In genomic region chr12:80648866-80649265, GRCh38 we compare ENCODE assay signal across 20 cellular contexts. TPM values are rescaled to one million over a fixed set of nuclear protein-coding genes. Genes with fewer than 3 reads are reported as not detected.
DNase-seq lines count a peak whose midpoint lies in the region; ATAC-seq lines count a peak whose summit lies in the region.
"Had no signal": no experiment of that assay in that cellular context is flagged by ENCODE, and none has a peak within 500 bp of the region (broad histone marks: within the 10 kb centered on the region; RNA-seq: fewer than 3 reads in every experiment).

No MANE protein-coding gene starts in this region.

- no peak overlapping the region for H3K4me3 Mint-ChIP-seq in naive thymus-derived CD4-positive, alpha-beta T cell
- no peak overlapping the region for H3K4me3 Mint-ChIP-seq in stimulated activated naive B cell treated with anti-CD40 and anti-IgM and Interleukin-4, amounts not matched to agents 10 μg/mL and 1 μg/mL and 100 μg/mL, for 72 hours
- H3K4me3 Mint-ChIP-seq: activated CD4-positive, alpha-beta memory T cell treated with anti-CD3 and anti-CD28 coated beads for 36 hours; H9; natural killer cell; stimulated activated effector memory CD8-positive, alpha-beta T cell treated with anti-CD3 and anti-CD28 coated beads, Interleukin-12 subunit alpha, Interleukin-12 subunit beta, amount 100 ng/mL, for 72 hours had no signal

- DNase-seq in GM04503 (ENCODE audit: low read depth) (peak; percentile 72), RPMI7951 (ENCODE audit: low read depth) (peak; percentile 11), fibroblast of gingiva (ENCODE audit: low read depth) (peak; percentile 57), skeletal muscle cell (ENCODE audit: low read depth) (peak; percentile 72)
- no peak for DNase-seq in naive thymus-derived CD4-positive, alpha-beta T cell
- no peak for DNase-seq in stimulated activated naive B cell treated with anti-CD40 and anti-IgM and Interleukin-4, amounts not matched to agents 10 μg/mL and 1 μg/mL and 100 μg/mL, for 72 hours
- DNase-seq: activated CD4-positive, alpha-beta memory T cell treated with anti-CD3 and anti-CD28 coated beads for 36 hours; aorta; effector memory CD4-positive, alpha-beta T cell; H9; heart right ventricle; left cardiac atrium; natural killer cell; NK-92 treated with Interleukin-12 subunit alpha and Interleukin-12 subunit beta, amount 100 ng/mL, for 24 hours; stimulated activated CD4-positive, alpha-beta T cell treated with anti-CD3 and anti-CD28 coated beads, Interleukin-4, amount 100 ng/mL, for 24 hours; upper lobe of right lung had no signal

- no peak for ATAC-seq in naive thymus-derived CD4-positive, alpha-beta T cell
- no peak for ATAC-seq in HG03175 (IDR thresholded peaks at IDR 0.05; ENCODE audit: unreplicated experiment)
- ATAC-seq in stimulated activated naive B cell treated with anti-CD40 and anti-IgM and Interleukin-4, amounts not matched to agents 10 μg/mL and 1 μg/mL and 100 μg/mL, for 72 hours (replicated peaks), result no peak
- ATAC-seq: heart right ventricle; left cardiac atrium; natural killer cell; stimulated activated effector memory CD8-positive, alpha-beta T cell treated with anti-CD3 and anti-CD28 coated beads, Interleukin-12 subunit alpha, Interleukin-12 subunit beta, amount 100 ng/mL, for 72 hours; upper lobe of right lung had no signal

- no peaks in the 10 kb centered on the region for H3K36me3 ChIP-seq in naive thymus-derived CD4-positive, alpha-beta T cell (ENCODE audit: control insufficient read depth in 2 of 3, insufficient read depth in 3 of 3, low read length in 3 of 3)
- H3K36me3 ChIP-seq: heart right ventricle, right atrium auricular region, SJSA1, upper lobe of right lung had no signal

- H3K9me3 Mint-ChIP-seq in naive thymus-derived CD4-positive, alpha-beta T cell, result peaks cover 0 to 2% (median 0%) of the 10 kb centered on the region in 11 donors
- no peaks in the 10 kb centered on the region for H3K9me3 Mint-ChIP-seq in stimulated activated naive B cell treated with anti-CD40 and anti-IgM and Interleukin-4, amounts not matched to agents 10 μg/mL and 1 μg/mL and 100 μg/mL, for 72 hours
- H3K9me3 Mint-ChIP-seq: H9 had no signal

- H3K36me3 Mint-ChIP-seq in naive thymus-derived CD4-positive, alpha-beta T cell, result no peaks in the 10 kb centered on the region
- H3K36me3 Mint-ChIP-seq in stimulated activated naive B cell treated with anti-CD40 and anti-IgM and Interleukin-4, amounts not matched to agents 10 μg/mL and 1 μg/mL and 100 μg/mL, for 72 hours, result no peaks in the 10 kb centered on the region
- H3K36me3 Mint-ChIP-seq: activated CD4-positive, alpha-beta memory T cell treated with anti-CD3 and anti-CD28 coated beads for 36 hours; natural killer cell; stimulated activated effector memory CD8-positive, alpha-beta T cell treated with anti-CD3 and anti-CD28 coated beads, Interleukin-12 subunit alpha, Interleukin-12 subunit beta, amount 100 ng/mL, for 72 hours had no signal

- intact Hi-C loops in naive thymus-derived CD4-positive, alpha-beta T cell (cut with micrococcal nuclease), result no loop called here

- CTCF ChIA-PET in naive thymus-derived CD4-positive, alpha-beta T cell (lab: Charles Lee), result no interaction called here

- no peak overlapping the region for H3K4me3 ChIP-seq in skeletal muscle cell (ENCODE audit: low read depth, low read length)
- no peak overlapping the region for H3K4me3 ChIP-seq in naive thymus-derived CD4-positive, alpha-beta T cell (ENCODE audit: low read length)
- H3K4me3 ChIP-seq: heart right ventricle, right atrium auricular region, SJSA1, upper lobe of right lung had no signal

- no peaks in the 10 kb centered on the region for H3K27me3 Mint-ChIP-seq in naive thymus-derived CD4-positive, alpha-beta T cell
- no peaks in the 10 kb centered on the region for H3K27me3 Mint-ChIP-seq in stimulated activated naive B cell treated with anti-CD40 and anti-IgM and Interleukin-4, amounts not matched to agents 10 μg/mL and 1 μg/mL and 100 μg/mL, for 72 hours
- H3K27me3 Mint-ChIP-seq: activated CD4-positive, alpha-beta memory T cell treated with anti-CD3 and anti-CD28 coated beads for 36 hours had no signal

- H3K4me1 Mint-ChIP-seq in naive thymus-derived CD4-positive, alpha-beta T cell, result peaks cover 0 to under 1% (median 0%) of the 10 kb centered on the region in 7 donors
- no peaks in the 10 kb centered on the region for H3K4me1 Mint-ChIP-seq in stimulated activated naive B cell treated with anti-CD40 and anti-IgM and Interleukin-4, amounts not matched to agents 10 μg/mL and 1 μg/mL and 100 μg/mL, for 72 hours
- H3K4me1 Mint-ChIP-seq: H9; natural killer cell; stimulated activated effector memory CD8-positive, alpha-beta T cell treated with anti-CD3 and anti-CD28 coated beads, Interleukin-12 subunit alpha, Interleukin-12 subunit beta, amount 100 ng/mL, for 72 hours had no signal

- H3K9me3 ChIP-seq in naive thymus-derived CD4-positive, alpha-beta T cell (ENCODE audit: control insufficient read depth in 2 of 3, low read length in 3 of 3), result no peaks in the 10 kb centered on the region
- H3K9me3 ChIP-seq: right atrium auricular region, SJSA1, upper lobe of right lung had no signal

- POLR2A ChIA-PET in naive thymus-derived CD4-positive, alpha-beta T cell (lab: Charles Lee), result no interaction called here

- no peak overlapping the region for H3K27ac Mint-ChIP-seq in naive thymus-derived CD4-positive, alpha-beta T cell
- H3K27ac Mint-ChIP-seq in stimulated activated naive B cell treated with anti-CD40 and anti-IgM and Interleukin-4, amounts not matched to agents 10 μg/mL and 1 μg/mL and 100 μg/mL, for 72 hours, result no peak overlapping the region
- H3K27ac Mint-ChIP-seq: activated CD4-positive, alpha-beta memory T cell treated with anti-CD3 and anti-CD28 coated beads for 36 hours; H9; natural killer cell; stimulated activated effector memory CD8-positive, alpha-beta T cell treated with anti-CD3 and anti-CD28 coated beads, Interleukin-12 subunit alpha, Interleukin-12 subunit beta, amount 100 ng/mL, for 72 hours had no signal

- no peak overlapping the region for H3K27ac ChIP-seq in naive thymus-derived CD4-positive, alpha-beta T cell (ENCODE audit: low read depth, low read length)
- H3K27ac ChIP-seq: heart right ventricle, right atrium auricular region, SJSA1, upper lobe of right lung had no signal

- H3K4me1 ChIP-seq in naive thymus-derived CD4-positive, alpha-beta T cell (ENCODE audit: control insufficient read depth in 2 of 2, insufficient read depth in 2 of 2, low read length in 2 of 2), result no peaks in the 10 kb centered on the region
- H3K4me1 ChIP-seq: heart right ventricle, right atrium auricular region, upper lobe of right lung had no signal

- H3K27me3 ChIP-seq in naive thymus-derived CD4-positive, alpha-beta T cell (ENCODE audit: control insufficient read depth in 2 of 2, insufficient read depth in 2 of 2, low read length in 2 of 2), result no peaks in the 10 kb centered on the region
- H3K27me3 ChIP-seq: heart right ventricle, right atrium auricular region, SJSA1, upper lobe of right lung had no signal

RNA-seq across cellular contexts. Expression of gene MYF6, which starts 58.6 kb away (rescaled TPM):
- total RNA-seq in RPMI7951 (2014; rRNA removed; shearing (Covaris generic)), result not detected in 2 replicates
- not detected for total RNA-seq in naive thymus-derived CD4-positive, alpha-beta T cell
- polyA plus RNA-seq in naive thymus-derived CD4-positive, alpha-beta T cell, result not detected
- total RNA-seq: activated CD4-positive, alpha-beta memory T cell treated with anti-CD3 and anti-CD28 coated beads for 36 hours; aorta; H9; left cardiac atrium; natural killer cell; SJSA1; upper lobe of right lung had no signal
- polyA plus RNA-seq: aorta had no signal

Comparison
In these comparisons a context has a peak if more than half of its experiments do, and no peak if none do; other contexts are left out.
1. DNase-seq: peak in GM04503 (single experiment), RPMI7951 (single experiment), fibroblast of gingiva (single experiment) and skeletal muscle cell (single experiment); none in naive thymus-derived CD4-positive, alpha-beta T cell (0 of 9) and stimulated activated naive B cell treated with anti-CD40 and anti-IgM and Interleukin-4, amounts not matched to agents 10 μg/mL and 1 μg/mL and 100 μg/mL, for 72 hours (single experiment).